Comparison of ENCODE assay signal across 14 cellular contexts in genomic region chr4:148831945-148832344, GRCh38.
DNase-seq lines count a peak whose midpoint lies in the region; ATAC-seq, FAIRE-seq and TF ChIP-seq lines count a peak whose summit lies in the region.
"Had no signal": no experiment of that assay in that cellular context is flagged by ENCODE, and none has a peak within 500 bp of the region (broad histone marks: within the 10 kb centered on the region; RNA-seq: fewer than 3 reads in every experiment).

No MANE protein-coding gene starts in this region.

- peak overlapping the region; percentile 29 for H3K27ac ChIP-seq in keratinocyte (ENCODE audit: control insufficient read depth, insufficient read depth, low read length)
- no peak overlapping the region for H3K27ac ChIP-seq in gastrocnemius medialis
- H3K27ac ChIP-seq in dorsolateral prefrontal cortex = no peak overlapping the region
- H3K27ac ChIP-seq in transverse colon = no peak overlapping the region
- H3K27ac ChIP-seq: heart right ventricle, testis had no signal

- no peak for ATAC-seq in gastrocnemius medialis
- ATAC-seq: GM23338 had no signal

- no peaks in the 10 kb centered on the region for H3K79me2 ChIP-seq in keratinocyte (ENCODE audit: control insufficient read depth, insufficient read depth, low read length)

- DNase-seq in AG08395 (ENCODE audit: low spot score) (peak; percentile 80), HT-29 (ENCODE audit: low spot score) (peak; percentile 30), brain pericyte (ENCODE audit: low read depth, low spot score) (peak; percentile 31), keratinocyte (ENCODE audit: low read depth, low spot score) (peak; percentile 40), gastrocnemius medialis (no peak), DMS153 treated with DMSO at 0.1 percent for 48 hours (lab: John Stamatoyannopoulos, UW; ENCODE audit: unreplicated experiment) (no peak), dorsolateral prefrontal cortex (no peak), transverse colon (no peak)
- DNase-seq: BE2C, heart right ventricle, NCI-H2081 treated with DMSO at 0.1 percent for 48 hours, RPMI8226, testis had no signal

- H3K36me3 ChIP-seq in keratinocyte (ENCODE audit: control insufficient read depth in 2 of 2, extremely low read depth in 1 of 2, insufficient read depth in 2 of 2, low read length in 2 of 2) = no peaks in the 10 kb centered on the region
- no peaks in the 10 kb centered on the region for H3K36me3 ChIP-seq in gastrocnemius medialis
- no peaks in the 10 kb centered on the region for H3K36me3 ChIP-seq in transverse colon
- H3K36me3 ChIP-seq: BE2C, heart right ventricle had no signal

- H3K4me1 ChIP-seq in keratinocyte (ENCODE audit: control insufficient read depth, extremely low read depth, insufficient read depth, low read length) (peaks cover 3% of the 10 kb centered on the region), gastrocnemius medialis (no peaks in the 10 kb centered on the region), transverse colon (peaks cover 0 to 21% (median 2%) of the 10 kb centered on the region in 4 donors)
- H3K4me1 ChIP-seq: testis had no signal

- H3K9me1 ChIP-seq in keratinocyte (ENCODE audit: control insufficient read depth, extremely low read depth, insufficient read depth, low read length) = no peaks in the 10 kb centered on the region

- no peak overlapping the region for H3K4me2 ChIP-seq in keratinocyte (ENCODE audit: control insufficient read depth, extremely low read depth, insufficient read depth, low read depth, low read length)
- H3K4me2 ChIP-seq: GM23338 had no signal

- TF ChIP-seq CTCF in keratinocyte (optimal IDR thresholded peaks at IDR 0.05 in 1 of 3, IDR thresholded peaks at IDR 0.05 in 1 of 3, conservative IDR thresholded peaks at IDR 0.05 in 1 of 3; ENCODE audit: extremely low read depth in 1 of 3, insufficient read depth in 2 of 3, low read length in 3 of 3) (no peak), gastrocnemius medialis (IDR thresholded peaks at IDR 0.05 in 4 of 5, conservative IDR thresholded peaks at IDR 0.05 in 1 of 5) (no peak), dorsolateral prefrontal cortex (IDR thresholded peaks at IDR 0.05 in 54 of 56, conservative IDR thresholded peaks at IDR 0.05 in 2 of 56; ENCODE audit: low read depth in 1 of 56, partially characterized antibody in 56 of 56) (no peak), transverse colon (IDR thresholded peaks at IDR 0.05) (no peak)

- H3K9me3 ChIP-seq in keratinocyte (ENCODE audit: control insufficient read depth, low read depth, low read length) (no peaks in the 10 kb centered on the region), gastrocnemius medialis (no peaks in the 10 kb centered on the region), transverse colon (no peaks in the 10 kb centered on the region)
- H3K9me3 ChIP-seq: BE2C, testis had no signal

- in situ Hi-C loops in gastrocnemius medialis (cut with MboI; ENCODE audit: low sequenced_read_pairs in 4 of 4) = no loop called here
- in situ Hi-C loops in transverse colon (cut with MboI; ENCODE audit: low pct_ligation_motif_present in 1 of 4, low pct_unique_long_range_greater_than_20kb in 1 of 4, low sequenced_read_pairs in 3 of 4) = no loop called here

- TF ChIP-seq POLR2A in gastrocnemius medialis (IDR thresholded peaks at IDR 0.05) = no peak
- no peak for TF ChIP-seq POLR2A in transverse colon (IDR thresholded peaks at IDR 0.05)

- FAIRE-seq in keratinocyte (lab: Jason Lieb, UNC) = peak; percentile 77

- no peak for TF ChIP-seq EP300 in transverse colon (IDR thresholded peaks at IDR 0.05; ENCODE audit: low read depth)

- H3K27me3 ChIP-seq in keratinocyte (ENCODE audit: control insufficient read depth, extremely low read depth, insufficient read depth, low read length) (no peaks in the 10 kb centered on the region), gastrocnemius medialis (no peaks in the 10 kb centered on the region), dorsolateral prefrontal cortex (no peaks in the 10 kb centered on the region), transverse colon (no peaks in the 10 kb centered on the region)
- H3K27me3 ChIP-seq: heart right ventricle, testis had no signal

- H3K4me3 ChIP-seq in keratinocyte (ENCODE audit: control insufficient read depth in 2 of 3, extremely low read depth in 1 of 3, insufficient read depth in 2 of 3, low read depth in 1 of 3, low read length in 3 of 3) (no peak overlapping the region), gastrocnemius medialis (no peak overlapping the region), dorsolateral prefrontal cortex (no peak overlapping the region), transverse colon (no peak overlapping the region)
- H3K4me3 ChIP-seq: GM23338, heart right ventricle, testis had no signal

- intact Hi-C loops in gastrocnemius medialis (cut with DNase I; ENCODE audit: low total_unique reads) = no loop called here
- intact Hi-C loops in dorsolateral prefrontal cortex (cut with DNase I) = no loop called here
- intact Hi-C loops in transverse colon (cut with DNase I; ENCODE audit: low total_unique reads) = no loop called here

- no peaks in the 10 kb centered on the region for H4K20me1 ChIP-seq in keratinocyte (ENCODE audit: control insufficient read depth, extremely low read depth, insufficient read depth, low read length)

- no peak overlapping the region for H2AFZ ChIP-seq in keratinocyte (ENCODE audit: control insufficient read depth, low read length)
- H2AFZ ChIP-seq: GM23338 had no signal

- H3K9ac ChIP-seq in keratinocyte (ENCODE audit: control insufficient read depth, extremely low read depth, insufficient read depth, low read length) = no peak overlapping the region

- dilution Hi-C loops in keratinocyte (cut with MboI; ENCODE audit: extremely low pct_ligation_motif_present, low sequenced_read_pairs) = no loop called here

Comparison
In these comparisons a context has a peak if more than half of its experiments do, and no peak if none do; other contexts are left out.
1. DNase-seq: peak in AG08395 (single experiment), HT-29 (single experiment), brain pericyte (single experiment) and keratinocyte (single experiment); none in gastrocnemius medialis (0 of 2), DMS153 treated with DMSO at 0.1 percent for 48 hours (single experiment), dorsolateral prefrontal cortex (0 of 10) and transverse colon (single experiment).